12 cellular contexts compared by ENCODE assay signal in genomic region chr10:47478114-47478513, GRCh38. TPM values are rescaled to one million over a fixed set of nuclear protein-coding genes. Genes with fewer than 3 reads are reported as not detected.
DNase-seq lines count a peak whose midpoint lies in the region; ATAC-seq, FAIRE-seq and TF ChIP-seq lines count a peak whose summit lies in the region.
"Not testable (repeated sequence)": the region's sequence is repeated elsewhere in the genome, so short reads cannot be mapped to it uniquely, and the experiment has no call there.
"Had no signal": no experiment of that assay in that cellular context is flagged by ENCODE, and none has a peak within 500 bp of the region (broad histone marks: within the 10 kb centered on the region; RNA-seq: fewer than 3 reads in every experiment).

No MANE protein-coding gene starts in this region.

- H3K79me2 ChIP-seq in GM23338 (replicated peaks; ENCODE audit: insufficient read depth), result not testable (repeated sequence)

- POLR2A ChIA-PET in WTC11 (lab: Charles Lee), result not testable (repeated sequence)

- H4K20me1 ChIP-seq in GM23338 (replicated peaks; ENCODE audit: insufficient read depth), result not testable (repeated sequence)

- H2AFZ ChIP-seq in GM23338, result not testable (repeated sequence)

- not testable (repeated sequence) for H3F3A ChIP-seq in GM23338 (replicated peaks; ENCODE audit: low read depth)

- H3K4me1 Mint-ChIP-seq in GM23338; WTC11; osteocyte (ENCODE audit: unreplicated experiment): not testable (repeated sequence)

- H3K9ac ChIP-seq in kidney (ENCODE audit: low read length in 2 of 2), result not testable (repeated sequence)

- not testable (repeated sequence) for DNase-seq in GM23338 (ENCODE audit: low spot score); WTC11 (ENCODE audit: low spot score)
- DNase-seq in Right ventricle myocardium superior, result peak; percentile 14
- DNase-seq in kidney, result peak; percentile 18
- DNase-seq in osteocyte (ENCODE audit: extremely low spot score, unreplicated experiment), result peak; percentile 63

- H3K27me3 ChIP-seq in GM23338 (ENCODE audit: insufficient read depth), result not testable (repeated sequence)

- not testable (repeated sequence) for H3K4me3 Mint-ChIP-seq in GM23338; WTC11; osteocyte (ENCODE audit: unreplicated experiment)

- H3K4me3 ChIP-seq in GM23338; kidney (ENCODE audit: low read length in 2 of 2): not testable (repeated sequence)

- not testable (repeated sequence) for H3K4me2 ChIP-seq in GM23338

- not testable (repeated sequence) for TF ChIP-seq CTCF in GM23338 (conservative IDR thresholded peaks at IDR 0.05; ENCODE audit: low read depth in 2 of 2); WTC11 (IDR thresholded peaks at IDR 0.05); kidney (IDR thresholded peaks at IDR 0.05; ENCODE audit: borderline replicate concordance, extremely low read depth, insufficient read depth); osteocyte (IDR thresholded peaks at IDR 0.05)

- H3K9me3 ChIP-seq in kidney (ENCODE audit: control insufficient read depth in 1 of 2, low read length in 2 of 2), result not testable (repeated sequence)

- H3K27ac ChIP-seq in GM23338 (ENCODE audit: low read depth); kidney (ENCODE audit: low read depth in 2 of 2, low read length in 2 of 2): not testable (repeated sequence)

- FAIRE-seq in kidney (lab: Jason Lieb, UNC), result not testable (repeated sequence)

- H3K27me3 Mint-ChIP-seq in GM23338 (ENCODE audit: insufficient read depth, low read depth, poor library complexity); WTC11 (ENCODE audit: low read depth); osteocyte (ENCODE audit: unreplicated experiment): not testable (repeated sequence)

- H3K27ac Mint-ChIP-seq in GM23338; WTC11; osteocyte (ENCODE audit: unreplicated experiment): not testable (repeated sequence)

- H3K36me3 ChIP-seq in GM23338 (ENCODE audit: insufficient read depth); kidney (ENCODE audit: control insufficient read depth in 1 of 2, insufficient read depth in 2 of 2, low read length in 2 of 2): not testable (repeated sequence)

- ATAC-seq in GM23338, result peak; percentile 45
- peak; percentile 53 for ATAC-seq in WTC11
- ATAC-seq in Right ventricle myocardium superior (ENCODE audit: poor library complexity), result not testable (repeated sequence)

- H3K4me1 ChIP-seq in GM23338 (ENCODE audit: insufficient read depth); kidney (ENCODE audit: control insufficient read depth in 1 of 2, insufficient read depth in 1 of 2, low read depth in 1 of 2, low read length in 2 of 2): not testable (repeated sequence)

- H3K36me3 Mint-ChIP-seq in GM23338 (ENCODE audit: low read depth); WTC11; osteocyte (ENCODE audit: unreplicated experiment): not testable (repeated sequence)

- H3K9me3 Mint-ChIP-seq in GM23338; WTC11; osteocyte (ENCODE audit: unreplicated experiment): not testable (repeated sequence)

- H3K9me2 ChIP-seq in GM23338 (ENCODE audit: insufficient read depth), result not testable (repeated sequence)

- CTCF ChIA-PET in WTC11 (lab: Charles Lee), result not testable (repeated sequence)

- intact Hi-C loops in Right ventricle myocardium superior (cut with DNase I); kidney (cut with DNase I): not testable (repeated sequence)

RNA-seq across cellular contexts. Expression of gene ANXA8, which starts 5.8 kb away (rescaled TPM):
- total RNA-seq in GM23338 (2014; rRNA removed; shearing (Covaris generic)), result not detected in 2 replicates
- 0.19 TPM in 1 of 2 replicates, not detected in the other for polyA plus RNA-seq in GM23338 (2016; fragmentation: Nextera tagmentation; extraction: Ambion mirVana)
- total RNA-seq in WTC11 (2021), result 0.18 to 0.20 TPM in 2 of 3 replicates, not detected in the other
- 0.24 TPM for total RNA-seq in Right ventricle myocardium superior
- 0.16 TPM for total RNA-seq in kidney
- not detected for polyA plus RNA-seq in kidney (ENCODE audit: insufficient read depth, low read depth, low replicate concordance)
- total RNA-seq in osteocyte, result not detected in 2 replicates
- total RNA-seq: A673; CD4-positive, alpha-beta memory T cell; CD4-positive, CD25-positive, alpha-beta regulatory T cell; CD8-positive, alpha-beta memory T cell had no signal
- polyA plus RNA-seq: CD4-positive, alpha-beta memory T cell; CD4-positive, CD25-positive, alpha-beta regulatory T cell; CD8-positive, alpha-beta memory T cell had no signal

RNA-seq across cellular contexts. Expression of gene FAM25G, which starts 13.4 kb away (rescaled TPM):
- not detected in 2 replicates for total RNA-seq in GM23338 (2014; rRNA removed; shearing (Covaris generic))
- polyA plus RNA-seq in GM23338 (2016; fragmentation: Nextera tagmentation; extraction: Ambion mirVana) (not detected in 2 replicates), kidney (ENCODE audit: insufficient read depth, low read depth, low replicate concordance) (not detected)
- total RNA-seq in WTC11 (2021) (not detected in 3 replicates), Right ventricle myocardium superior (not detected), kidney (not detected), osteocyte (not detected in 2 replicates)
- total RNA-seq: A673; CD4-positive, alpha-beta memory T cell; CD4-positive, CD25-positive, alpha-beta regulatory T cell; CD8-positive, alpha-beta memory T cell; Daoy had no signal
- polyA plus RNA-seq: AG04450; CD14-positive monocyte; CD4-positive, alpha-beta memory T cell; CD4-positive, CD25-positive, alpha-beta regulatory T cell; CD8-positive, alpha-beta memory T cell had no signal

RNA-seq across cellular contexts. Expression of gene AGAP9, which starts 45.3 kb away (rescaled TPM):
- total RNA-seq in GM23338 (2014; rRNA removed; shearing (Covaris generic)), result 6.9 and 7.6 TPM in 2 replicates
- polyA plus RNA-seq in GM23338 (2016; fragmentation: Nextera tagmentation; extraction: Ambion mirVana) (5.8 and 7.2 TPM in 2 replicates), kidney (ENCODE audit: insufficient read depth, low read depth, low replicate concordance) (9.1 TPM)
- total RNA-seq in WTC11 (2021) (8.4 to 14.2 TPM (median 12.9 TPM) in 3 replicates), Right ventricle myocardium superior (1.3 TPM), kidney (10.3 TPM), osteocyte (12.9 and 13.1 TPM in 2 replicates)
